1 cellular context compared by ENCODE assay signal in the genomic region with DNA sequence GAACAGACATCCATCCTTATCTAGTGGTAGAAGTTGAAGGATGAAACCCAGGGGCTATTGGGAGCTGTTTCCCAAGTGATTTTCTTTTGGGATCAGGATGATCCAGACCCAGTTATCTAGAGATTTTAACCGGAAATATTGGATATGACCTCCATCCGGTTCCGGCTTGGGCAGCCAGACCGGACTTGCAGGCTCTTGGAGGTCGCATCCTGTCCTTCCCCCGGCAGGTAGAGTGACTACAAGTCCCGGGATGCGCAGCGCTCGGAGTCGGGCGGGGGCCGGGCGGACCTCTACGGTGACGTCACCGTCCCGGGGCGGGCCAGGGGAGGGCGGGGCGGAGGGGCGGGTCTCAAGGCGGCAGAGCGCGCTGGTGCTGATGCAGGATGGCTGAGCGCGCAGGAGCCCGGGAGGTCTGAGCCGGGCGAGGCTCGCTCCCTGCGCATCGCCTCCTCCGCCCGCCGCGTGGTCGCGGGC.
A peak's percentile ranks its signal among the peaks of the same experiment; 100 is the strongest.
TF ChIP-seq lines count a peak whose summit lies in the region.

A gene (plus strand): TSS at position 360 of the 474 bp plus-strand sequence. CDS start 391 bp downstream, outside the sequence.

TF ChIP-seq in H1, 55 proteins besides CTCF, POLR2A, EP300 and RAD21:
- TF ChIP-seq TCF12 (IDR thresholded peaks at IDR 0.05; ENCODE audit: low read depth, low read length) = no peak
- TF ChIP-seq SIX5 (IDR thresholded peaks at IDR 0.05; ENCODE audit: low read depth, low read length) = peak; percentile 50; the same call in 1 of the 2 replicates
- TF ChIP-seq YY1 (IDR thresholded peaks at IDR 0.05; ENCODE audit: low read depth, low read length) = peak; percentile 52; the same call in 1 of the 2 replicates
- TF ChIP-seq POLR2AphosphoS5 (IDR thresholded peaks at IDR 0.05; ENCODE audit: low read depth, low read length) = peak; percentile 30; the same call in 1 of the 2 replicates
- TF ChIP-seq, protein P1, sequence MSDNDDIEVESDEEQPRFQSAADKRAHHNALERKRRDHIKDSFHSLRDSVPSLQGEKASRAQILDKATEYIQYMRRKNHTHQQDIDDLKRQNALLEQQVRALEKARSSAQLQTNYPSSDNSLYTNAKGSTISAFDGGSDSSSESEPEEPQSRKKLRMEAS (IDR thresholded peaks at IDR 0.05) = peak; percentile 58
- TF ChIP-seq GABPA (IDR thresholded peaks at IDR 0.05; ENCODE audit: borderline replicate concordance, insufficient read depth, low read length) = peak; percentile 58; the same call in 1 of the 2 replicates
- peak; percentile 85 for TF ChIP-seq CREB1 (IDR thresholded peaks at IDR 0.05)
- peak; percentile 44; the same call in 1 of the 2 replicates for TF ChIP-seq PHF8 (conservative IDR thresholded peaks at IDR 0.05; ENCODE audit: low read depth, low read length)
- TF ChIP-seq RXRA (IDR thresholded peaks at IDR 0.05; ENCODE audit: insufficient read depth, low read depth, low read length) = no peak
- peak; percentile 54 for TF ChIP-seq TAF1 (IDR thresholded peaks at IDR 0.05; ENCODE audit: low read depth, low read length)
- no peak for TF ChIP-seq POU5F1 (IDR thresholded peaks at IDR 0.05; ENCODE audit: low read depth, low read length)
- TF ChIP-seq KDM4A (IDR thresholded peaks at IDR 0.05; ENCODE audit: low read depth, low read length, severe bottlenecking) = peak; percentile 12
- TF ChIP-seq, protein P2, sequence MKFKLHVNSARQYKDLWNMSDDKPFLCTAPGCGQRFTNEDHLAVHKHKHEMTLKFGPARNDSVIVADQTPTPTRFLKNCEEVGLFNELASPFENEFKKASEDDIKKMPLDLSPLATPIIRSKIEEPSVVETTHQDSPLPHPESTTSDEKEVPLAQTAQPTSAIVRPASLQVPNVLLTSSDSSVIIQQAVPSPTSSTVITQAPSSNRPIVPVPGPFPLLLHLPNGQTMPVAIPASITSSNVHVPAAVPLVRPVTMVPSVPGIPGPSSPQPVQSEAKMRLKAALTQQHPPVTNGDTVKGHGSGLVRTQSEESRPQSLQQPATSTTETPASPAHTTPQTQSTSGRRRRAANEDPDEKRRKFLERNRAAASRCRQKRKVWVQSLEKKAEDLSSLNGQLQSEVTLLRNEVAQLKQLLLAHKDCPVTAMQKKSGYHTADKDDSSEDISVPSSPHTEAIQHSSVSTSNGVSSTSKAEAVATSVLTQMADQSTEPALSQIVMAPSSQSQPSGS (IDR thresholded peaks at IDR 0.05; ENCODE audit: low read length) = no peak
- peak; percentile 32 for TF ChIP-seq TAF7 (optimal IDR thresholded peaks at IDR 0.05; ENCODE audit: borderline replicate concordance, low read depth, low read length)
- TF ChIP-seq JUND (IDR thresholded peaks at IDR 0.05; ENCODE audit: low read length) = peak; percentile 82
- TF ChIP-seq CHD2 (IDR thresholded peaks at IDR 0.05; ENCODE audit: low read length) = no peak
TF ChIP-seq in H1: peak in this region for 11.
